Comparison of ENCODE assay signal across 10 cellular contexts in the genomic region with DNA sequence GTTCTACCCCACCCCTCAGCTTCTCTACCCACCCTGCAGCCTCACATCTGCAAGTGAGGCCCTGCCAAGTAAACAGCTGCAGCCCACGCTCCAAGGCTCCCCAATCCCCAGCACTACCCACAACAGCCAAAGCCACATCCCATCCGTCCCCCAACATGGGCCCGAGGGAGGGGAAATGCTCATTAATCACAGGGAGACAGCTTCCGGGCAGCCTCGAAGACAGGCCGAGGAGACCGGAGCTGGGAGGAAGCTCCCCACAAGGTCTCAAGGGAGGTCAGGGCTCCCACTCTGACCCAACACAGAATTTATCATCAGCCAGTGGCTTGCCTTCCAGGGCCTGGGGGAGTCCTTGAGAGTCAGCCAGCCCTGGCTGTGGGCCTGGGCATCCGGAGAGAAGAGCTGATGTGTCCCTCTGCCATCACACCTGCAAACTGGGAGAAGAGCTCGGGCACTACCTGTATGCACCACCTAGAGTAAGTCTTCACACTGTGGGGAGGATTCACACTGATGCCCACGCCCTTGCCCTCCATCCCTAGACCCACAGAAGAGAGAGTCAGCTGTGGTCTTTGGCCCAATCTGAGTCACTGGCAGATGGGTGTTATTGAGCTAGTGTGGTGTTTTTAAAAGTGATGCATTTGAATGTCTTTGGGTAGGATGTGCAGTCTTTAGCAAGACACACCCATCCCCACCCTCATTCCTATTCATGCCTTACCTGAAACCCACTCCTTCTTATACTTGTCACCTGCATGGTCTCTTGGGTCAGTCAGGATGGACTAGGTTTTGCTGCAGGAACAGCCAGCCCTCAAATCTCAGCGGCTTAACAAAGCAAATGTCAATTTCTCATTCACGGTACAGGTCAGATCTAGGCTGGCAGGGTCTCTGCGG.
A peak's percentile ranks its signal among the peaks of the same experiment; 100 is the strongest.
DNase-seq lines count a peak whose midpoint lies in the region; ATAC-seq, FAIRE-seq and TF ChIP-seq lines count a peak whose summit lies in the region.
"Had no signal": no experiment of that assay in that cellular context is flagged by ENCODE, and none has a peak within 500 bp of the region (broad histone marks: within the 10 kb centered on the region; RNA-seq: fewer than 3 reads in every experiment).

No MANE protein-coding gene starts in this region.

- H3K4me3 ChIP-seq in fibroblast of mammary gland (ENCODE audit: control insufficient read depth, low read depth, low read length) (no peak overlapping the region), skin epidermis (no peak overlapping the region)

- ATAC-seq in GM21723 (IDR thresholded peaks at IDR 0.05; ENCODE audit: unreplicated experiment) = no peak

- peak overlapping the region in 11 of 21 experiments; percentile 17 to 82 (median 47) for H3K27ac ChIP-seq in skin epidermis
- H3K27ac ChIP-seq: HL-60 had no signal

- DNase-seq in GM19239 (ENCODE audit: insufficient read length, low spot score) (peak; percentile 33), KG1 (lab: John Stamatoyannopoulos, UW) (peak; percentile 79), fibroblast of mammary gland (ENCODE audit: low read depth) (peak; percentile 89), HuH-7.5 (ENCODE audit: low spot score) (no peak), NCI-H1694 (lab: John Stamatoyannopoulos, UW) (no peak)
- no peak for DNase-seq in activated CD4-positive, CD25-positive, alpha-beta regulatory T cell treated with anti-CD3 and anti-CD28 coated beads, Interleukin-2, amount 50 U/mL, for 72 hours
- DNase-seq: activated CD4-positive, alpha-beta memory T cell treated with anti-CD3 and anti-CD28 coated beads, Interleukin-2, amount 10 ng/mL, durations not matched to agents 7 days and 5 days had no signal

- no peak for FAIRE-seq in GM19239 (lab: Jason Lieb, UNC)

- TF ChIP-seq CTCF in fibroblast of mammary gland (conservative IDR thresholded peaks at IDR 0.05; ENCODE audit: control insufficient read depth, insufficient read depth, low read depth, low read length) = no peak

Comparison
In these comparisons a context has a peak if more than half of its experiments do, and no peak if none do; other contexts are left out.
1. DNase-seq: peak in GM19239 (single experiment), KG1 (single experiment) and fibroblast of mammary gland (single experiment); none in HuH-7.5 (single experiment), activated CD4-positive, CD25-positive, alpha-beta regulatory T cell treated with anti-CD3 and anti-CD28 coated beads, Interleukin-2, amount 50 U/mL, for 72 hours (single experiment) and NCI-H1694 (single experiment).